Comparison of ENCODE assay signal across 8 cellular contexts in the genomic region with DNA sequence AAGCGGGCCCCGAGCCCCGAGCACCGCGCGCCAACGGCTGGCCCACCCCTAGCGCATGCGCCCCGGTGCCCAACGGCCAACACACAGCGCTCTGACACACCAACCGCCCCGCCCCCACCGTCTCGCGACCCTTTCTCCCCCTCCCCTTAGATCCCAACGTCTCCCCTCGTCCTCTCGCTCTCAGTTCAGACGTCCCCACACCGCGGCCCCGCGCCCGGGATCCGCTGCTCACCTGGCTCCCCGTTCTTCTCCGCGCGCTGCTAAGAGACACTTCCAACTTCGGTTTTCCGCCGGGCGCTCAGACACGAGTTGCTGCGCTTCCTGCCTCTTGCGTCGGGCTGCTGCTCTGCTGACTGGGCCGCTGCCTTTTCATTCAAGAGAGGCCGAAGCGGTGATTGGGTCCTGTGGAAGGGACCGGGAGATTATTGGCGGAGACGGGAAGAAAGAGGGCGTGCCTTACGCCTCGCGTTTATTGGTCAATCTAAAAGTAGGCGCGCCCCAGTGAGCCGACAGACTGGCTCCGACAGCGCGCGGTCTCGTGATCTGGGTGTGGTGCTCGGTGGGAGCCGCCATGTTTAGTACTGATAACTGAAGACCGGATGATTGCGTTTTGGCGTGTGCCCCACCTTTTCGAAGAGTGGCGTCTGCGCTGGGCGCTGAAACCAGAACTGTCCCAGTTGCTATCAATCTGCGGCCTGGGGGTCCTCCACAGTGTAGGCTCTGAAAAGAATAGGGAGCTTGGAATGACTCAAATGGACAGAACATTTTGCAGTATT. TPM values are rescaled to one million over a fixed set of nuclear protein-coding genes. Genes with fewer than 3 reads are reported as not detected.
A peak's percentile ranks its signal among the peaks of the same experiment; 100 is the strongest.
DNase-seq lines count a peak whose midpoint lies in the region; ATAC-seq and TF ChIP-seq lines count a peak whose summit lies in the region.

A gene (minus strand): TSS at position 304 of the 776 bp plus-strand sequence. CDS start 6,121 bp downstream, outside the sequence.

- H3K9me3 ChIP-seq in cardiac muscle cell (ENCODE audit: low read depth): no peaks in the 10 kb centered on the region
- H3K9me3 ChIP-seq in parathyroid adenoma (ENCODE audit: control insufficient read depth, low read length): no peaks in the 10 kb centered on the region
- H3K9me3 ChIP-seq in tibial nerve: no peaks in the 10 kb centered on the region

- TF ChIP-seq EP300 in tibial nerve (IDR thresholded peaks at IDR 0.05): peak; percentile 11 to 97

- peak within 1 kb of the TSS; percentile 90 for H3K4me3 Mint-ChIP-seq in activated naive CD8-positive, alpha-beta T cell treated with anti-CD3 and anti-CD28 coated beads, Interleukin-2, amount 50 U/mL, for 24 hours

- H3K4me3 ChIP-seq in GM12865 (ENCODE audit: low read depth, low read length) (peak within 1 kb of the TSS; percentile 100), cardiac muscle cell (peak within 1 kb of the TSS; percentile 67), parathyroid adenoma (ENCODE audit: low read depth, low read length) (peak within 1 kb of the TSS; percentile 81), tibial nerve (peak within 1 kb of the TSS; percentile 60 to 94 (median 84))

- peak within 1 kb of the TSS; percentile 93 for H2AFZ ChIP-seq in parathyroid adenoma

- peak within 1 kb of the TSS; percentile 49 for H3K9ac ChIP-seq in parathyroid adenoma

- peak within 1 kb of the TSS; percentile 95 for H3K27ac Mint-ChIP-seq in activated naive CD8-positive, alpha-beta T cell treated with anti-CD3 and anti-CD28 coated beads, Interleukin-2, amount 50 U/mL, for 24 hours

- peaks cover 2% of the 10 kb centered on the region for H3K27me3 Mint-ChIP-seq in activated naive CD8-positive, alpha-beta T cell treated with anti-CD3 and anti-CD28 coated beads, Interleukin-2, amount 50 U/mL, for 24 hours

- H3K9me3 Mint-ChIP-seq in activated naive CD8-positive, alpha-beta T cell treated with anti-CD3 and anti-CD28 coated beads, Interleukin-2, amount 50 U/mL, for 24 hours: peaks cover 5% of the 10 kb centered on the region

- peaks cover 39% of the 10 kb centered on the region for H3K4me1 Mint-ChIP-seq in activated naive CD8-positive, alpha-beta T cell treated with anti-CD3 and anti-CD28 coated beads, Interleukin-2, amount 50 U/mL, for 24 hours

- H3K36me3 ChIP-seq in cardiac muscle cell (no peaks in the 10 kb centered on the region), parathyroid adenoma (ENCODE audit: control insufficient read depth, insufficient read depth, low read length) (no peaks in the 10 kb centered on the region), tibial nerve (peaks cover 0 to 4% (median 0%) of the 10 kb centered on the region in 3 donors)

- H3K4me1 ChIP-seq in cardiac muscle cell (ENCODE audit: low read depth) (peaks cover 10% of the 10 kb centered on the region), parathyroid adenoma (no peaks in the 10 kb centered on the region), tibial nerve (peaks cover 0 to 46% (median 21%) of the 10 kb centered on the region in 4 donors)

- H3K36me3 Mint-ChIP-seq in activated naive CD8-positive, alpha-beta T cell treated with anti-CD3 and anti-CD28 coated beads, Interleukin-2, amount 50 U/mL, for 24 hours (ENCODE audit: low read depth): peaks cover 36% of the 10 kb centered on the region

- peak; percentile 73 to 87 for TF ChIP-seq POLR2A in tibial nerve (IDR thresholded peaks at IDR 0.05)

- ATAC-seq in HG02763 (IDR thresholded peaks at IDR 0.05; ENCODE audit: unreplicated experiment): peak; percentile 92
- peak; percentile 92 for ATAC-seq in activated naive CD8-positive, alpha-beta T cell treated with anti-CD3 and anti-CD28 coated beads, Interleukin-2, amount 50 U/mL, for 24 hours

- WGBS in tibial nerve, 2 donors: 1% methylated on average over 52 to 59 of the region's 67 CpGs

- H3K79me2 ChIP-seq in parathyroid adenoma: peaks cover 26% of the 10 kb centered on the region

- no peak for TF ChIP-seq CTCF in GM12865 (IDR thresholded peaks at IDR 0.05; ENCODE audit: insufficient read depth, low read depth, low read length, missing control alignments)
- no peak for TF ChIP-seq CTCF in cardiac muscle cell (IDR thresholded peaks at IDR 0.05; ENCODE audit: low read depth, low read length)
- TF ChIP-seq CTCF in parathyroid adenoma (IDR thresholded peaks at IDR 0.05): no peak
- TF ChIP-seq CTCF in tibial nerve (IDR thresholded peaks at IDR 0.05): peak in 1 of 5 experiments; percentile 66

- H3K27me3 ChIP-seq in cardiac muscle cell (no peaks in the 10 kb centered on the region), parathyroid adenoma (ENCODE audit: control insufficient read depth, insufficient read depth, low read length) (no peaks in the 10 kb centered on the region), tibial nerve (no peaks in the 10 kb centered on the region)

- peak within 1 kb of the TSS; percentile 90 for H3K4me2 ChIP-seq in parathyroid adenoma (ENCODE audit: low read length)

- DNase-seq in GM12865 (ENCODE audit: low read depth) (peak; percentile 100), NCI-H1417 treated with DMSO at 0.1 percent for 48 hours (lab: John Stamatoyannopoulos, UW) (peak; percentile 98), SW480 (ENCODE audit: low spot score) (peak; percentile 100), cardiac muscle cell (ENCODE audit: low read depth in 1 of 2, low spot score in 1 of 2) (peak; percentile 99 to 100), tibial nerve (ENCODE audit: low spot score in 2 of 2) (peak; percentile 98 to 99)
- peak; percentile 93 for DNase-seq in activated naive CD8-positive, alpha-beta T cell treated with anti-CD3 and anti-CD28 coated beads, Interleukin-2, amount 50 U/mL, for 24 hours

- H3K27ac ChIP-seq in cardiac muscle cell (peak within 1 kb of the TSS; percentile 97), parathyroid adenoma (peak within 1 kb of the TSS; percentile 67), tibial nerve (peak within 1 kb of the TSS; percentile 91 to 97 (median 94))

RNA-seq across cellular contexts. Expression of the gene that starts here (rescaled TPM):
- total RNA-seq in cardiac muscle cell: 49.9 and 73.3 TPM in 2 replicates
- 77.0 and 87.7 TPM in 2 replicates for polyA plus RNA-seq in cardiac muscle cell
- 100 to 1,000 TPM in 2 of 4 donors, 10 to 100 TPM in 2; 60.7 to 136 (median 92.6) TPM for total RNA-seq in tibial nerve

Comparison
In these comparisons a context has a peak if more than half of its experiments do, and no peak if none do; other contexts are left out.
1. Peak in every context shown above with its lines: DNase-seq, ATAC-seq, H3K4me3 ChIP-seq and H3K27ac ChIP-seq.